In genomic region chr16:68232335-68232734, GRCh38 we compare ENCODE assay signal across 2 cellular contexts.
TF ChIP-seq lines count a peak whose summit lies in the region.

No MANE protein-coding gene starts in this region.

TF ChIP-seq in IMR-90, 13 proteins besides CTCF, POLR2A, EP300 and RAD21:
- TF ChIP-seq MAZ (IDR thresholded peaks at IDR 0.05; ENCODE audit: borderline replicate concordance, low read depth, low read length) (no peak), CHD1 (IDR thresholded peaks at IDR 0.05; ENCODE audit: low read depth, low read length) (no peak), CEBPB (IDR thresholded peaks at IDR 0.05; ENCODE audit: low read depth, low read length) (no peak), RFX5 (IDR thresholded peaks at IDR 0.05; ENCODE audit: low read depth, low read length) (no peak), MXI1 (IDR thresholded peaks at IDR 0.05; ENCODE audit: borderline replicate concordance, low read depth, low read length) (no peak), NFE2L2 (IDR thresholded peaks at IDR 0.05; ENCODE audit: low read depth, low read length) (no peak), ELK1 (IDR thresholded peaks at IDR 0.05; ENCODE audit: borderline replicate concordance, low read depth, low read length) (no peak), MAFK (IDR thresholded peaks at IDR 0.05; ENCODE audit: low read depth, low read length) (no peak), RCOR1 (IDR thresholded peaks at IDR 0.05; ENCODE audit: insufficient replicate concordance, low read length) (no peak), FOS (IDR thresholded peaks at IDR 0.05; ENCODE audit: low read depth, low read length) (no peak), BHLHE40 (IDR thresholded peaks at IDR 0.05; ENCODE audit: low read depth, low read length) (no peak), SMC3 (IDR thresholded peaks at IDR 0.05; ENCODE audit: low read depth, low read length) (no peak), USF2 (IDR thresholded peaks at IDR 0.05; ENCODE audit: low read depth, low read length) (no peak)

TF ChIP-seq in SK-N-SH treated with all-trans-retinoic acid at 6 μM for 48 hours, 23 proteins besides CTCF, POLR2A, EP300 and RAD21:
- TF ChIP-seq OSR1 (CRISPR knock-in tag; IDR thresholded peaks at IDR 0.05): no peak
- TF ChIP-seq RARB (CRISPR knock-in tag; IDR thresholded peaks at IDR 0.05): no peak
TF ChIP-seq in SK-N-SH treated with all-trans-retinoic acid at 6 μM for 48 hours: peak in this region for 0.
